In genomic region chr22:47043835-47044721, GRCh38 we compare ENCODE assay signal across 8 cellular contexts.
DNase-seq lines count a peak whose midpoint lies in the region; ATAC-seq and TF ChIP-seq lines count a peak whose summit lies in the region.

No MANE protein-coding gene starts in this region.

- H3K36me3 Mint-ChIP-seq in activated T-helper 17 cell treated with anti-CD3 and anti-CD28 coated beads, Interleukin-2, amount 50 U/mL, for 72 hours (ENCODE audit: low read depth): peaks cover 37% of the 10 kb centered on the region
- peaks cover 13% of the 10 kb centered on the region for H3K36me3 Mint-ChIP-seq in memory B cell

- intact Hi-C loops in PC-3 (cut with micrococcal nuclease): no loop called here
- intact Hi-C loops in breast epithelium (cut with DNase I; ENCODE audit: low total_unique reads): no loop called here

- H3K9ac ChIP-seq in PC-3 (ENCODE audit: low read length): no peak overlapping the region

- H3K36me3 ChIP-seq in PC-3 (ENCODE audit: low read depth, low read length): no peaks in the 10 kb centered on the region
- H3K36me3 ChIP-seq in breast epithelium: no peaks in the 10 kb centered on the region

- POLR2A ChIA-PET in PC-3 (lab: Charles Lee; ENCODE audit: unreplicated experiment): no interaction called here

- ATAC-seq in activated T-helper 17 cell treated with anti-CD3 and anti-CD28 coated beads, Interleukin-2, amount 50 U/mL, for 72 hours (replicated peaks): no peak
- ATAC-seq in memory B cell (ENCODE audit: low read depth): peak; percentile 46
- no peak for ATAC-seq in PC-3
- ATAC-seq in HG02642 (IDR thresholded peaks at IDR 0.05; ENCODE audit: poor library complexity, unreplicated experiment): no peak

- H3K27ac Mint-ChIP-seq in activated T-helper 17 cell treated with anti-CD3 and anti-CD28 coated beads, Interleukin-2, amount 50 U/mL, for 72 hours: peak overlapping the region; percentile 36
- H3K27ac Mint-ChIP-seq in memory B cell: peak overlapping the region; percentile 81

- no peak overlapping the region for H3K27ac ChIP-seq in PC-3 (ENCODE audit: low read length)
- no peak overlapping the region for H3K27ac ChIP-seq in breast epithelium

- no peaks in the 10 kb centered on the region for H3F3A ChIP-seq in PC-3 (ENCODE audit: low read length, unreplicated experiment)

- H3K4me2 ChIP-seq in PC-3 (ENCODE audit: low read length): no peak overlapping the region

- no peaks in the 10 kb centered on the region for H3K79me2 ChIP-seq in PC-3 (ENCODE audit: low read length)

- H3K4me1 Mint-ChIP-seq in activated T-helper 17 cell treated with anti-CD3 and anti-CD28 coated beads, Interleukin-2, amount 50 U/mL, for 72 hours: peaks cover 30% of the 10 kb centered on the region
- peaks cover 31% of the 10 kb centered on the region for H3K4me1 Mint-ChIP-seq in memory B cell

- H3K4me3 ChIP-seq in PC-3 (ENCODE audit: low read length) (no peak overlapping the region), breast epithelium (no peak overlapping the region)

- BruUV-seq in PC-3 (replicated peaks; lab: Mats Ljungman, UMichigan): no TSS peak

- H3K9me3 Mint-ChIP-seq in activated T-helper 17 cell treated with anti-CD3 and anti-CD28 coated beads, Interleukin-2, amount 50 U/mL, for 72 hours: no peaks in the 10 kb centered on the region
- H3K9me3 Mint-ChIP-seq in memory B cell: no peaks in the 10 kb centered on the region

- no peaks in the 10 kb centered on the region for H3K27me3 Mint-ChIP-seq in activated T-helper 17 cell treated with anti-CD3 and anti-CD28 coated beads, Interleukin-2, amount 50 U/mL, for 72 hours
- no peaks in the 10 kb centered on the region for H3K27me3 Mint-ChIP-seq in memory B cell

- TF ChIP-seq CTCF in PC-3 (conservative IDR thresholded peaks at IDR 0.05; ENCODE audit: low read depth, low read length) (no peak), breast epithelium (IDR thresholded peaks at IDR 0.05) (no peak)

- TF ChIP-seq POLR2A in breast epithelium (IDR thresholded peaks at IDR 0.05): no peak

- no peaks in the 10 kb centered on the region for H3K9me2 ChIP-seq in PC-3 (replicated peaks; ENCODE audit: low read length)

- CTCF ChIA-PET in PC-3 (lab: Charles Lee): no interaction called here

- no peaks in the 10 kb centered on the region for H4K20me1 ChIP-seq in PC-3 (ENCODE audit: low read length)

- no peaks in the 10 kb centered on the region for H3K9me3 ChIP-seq in PC-3 (ENCODE audit: low read length)
- H3K9me3 ChIP-seq in breast epithelium: no peaks in the 10 kb centered on the region

- no peak overlapping the region for H2AFZ ChIP-seq in PC-3 (ENCODE audit: low read length)

- no peak overlapping the region for H3K4me3 Mint-ChIP-seq in activated T-helper 17 cell treated with anti-CD3 and anti-CD28 coated beads, Interleukin-2, amount 50 U/mL, for 72 hours
- no peak overlapping the region for H3K4me3 Mint-ChIP-seq in memory B cell

- H3K27me3 ChIP-seq in PC-3 (ENCODE audit: low read length) (no peaks in the 10 kb centered on the region), breast epithelium (no peaks in the 10 kb centered on the region)

- DNase-seq in DMS53 (lab: John Stamatoyannopoulos, UW) (peak; percentile 76), NCI-H1105 (lab: John Stamatoyannopoulos, UW) (peak; percentile 90), memory B cell (ENCODE audit: low spot score in 2 of 2) (no peak), ecto neural progenitor cell (ENCODE audit: low spot score) (no peak), PC-3 (no peak), breast epithelium (ENCODE audit: low spot score in 2 of 2) (no peak)

- H3K4me1 ChIP-seq in PC-3 (ENCODE audit: insufficient read depth, low read length) (no peaks in the 10 kb centered on the region), breast epithelium (no peaks in the 10 kb centered on the region)

Comparison
In these comparisons a context has a peak if more than half of its experiments do, and no peak if none do; other contexts are left out.
1. DNase-seq: peak in DMS53 (single experiment) and NCI-H1105 (single experiment); none in memory B cell (0 of 2), ecto neural progenitor cell (single experiment), PC-3 (single experiment) and breast epithelium (0 of 2).